ENCODE assay signal across 1 cellular context in genomic region chr3:58217209-58217811, GRCh38.
TF ChIP-seq lines count a peak whose summit lies in the region.

No MANE protein-coding gene starts in this region.

TF ChIP-seq in HepG2, 621 proteins besides CTCF, POLR2A, EP300 and RAD21 (continued from another document and continues in another):
- TF ChIP-seq LRRFIP1 (CRISPR knock-in tag; conservative IDR thresholded peaks at IDR 0.05) (no peak), ZNF337 (CRISPR knock-in tag; IDR thresholded peaks at IDR 0.05; ENCODE audit: borderline replicate concordance, low read depth) (no peak), ZNF737 (CRISPR knock-in tag; IDR thresholded peaks at IDR 0.05; ENCODE audit: borderline replicate concordance) (0 out of 2 replicates have a peak, but pooled peaks have one; percentile 41), ZNF543 (CRISPR knock-in tag; IDR thresholded peaks at IDR 0.05) (no peak), ZBTB25 (CRISPR knock-in tag; IDR thresholded peaks at IDR 0.05) (peak; percentile 58; the same call in 1 of the 2 replicates), ZNF136 (CRISPR knock-in tag; IDR thresholded peaks at IDR 0.05; ENCODE audit: low read depth) (no peak), ATF7-NPFF (CRISPR knock-in tag; IDR thresholded peaks at IDR 0.05; ENCODE audit: low read depth) (no peak), KDM5B (CRISPR knock-in tag; IDR thresholded peaks at IDR 0.05; ENCODE audit: borderline replicate concordance) (0 out of 2 replicates have a peak, but pooled peaks have one; percentile 43), ZNF580 (CRISPR knock-in tag; IDR thresholded peaks at IDR 0.05; ENCODE audit: borderline replicate concordance, low read depth) (peak; percentile 83; the same call in 1 of the 2 replicates), FIP1L1 (IDR thresholded peaks at IDR 0.05; ENCODE audit: borderline replicate concordance, insufficient read depth, low read depth, low read length) (no peak), ZNF629 (CRISPR knock-in tag; conservative IDR thresholded peaks at IDR 0.05) (0 out of 2 replicates have a peak, but pooled peaks have one; percentile 57), KAT8 (CRISPR knock-in tag; IDR thresholded peaks at IDR 0.05) (no peak), ZBTB20 (CRISPR knock-in tag; IDR thresholded peaks at IDR 0.05; ENCODE audit: borderline replicate concordance, low read depth) (no peak), JUN (CRISPR knock-in tag; IDR thresholded peaks at IDR 0.05) (peak; percentile 52; the same call in 1 of the 2 replicates), NR2F6 (IDR thresholded peaks at IDR 0.05) (peak; percentile 32; the same call in 1 of the 2 replicates), NR2F6 (CRISPR knock-in tag; IDR thresholded peaks at IDR 0.05) (peak; percentile 58), ZNF703 (CRISPR knock-in tag; IDR thresholded peaks at IDR 0.05; ENCODE audit: borderline replicate concordance) (no peak), GATAD1 (CRISPR knock-in tag; IDR thresholded peaks at IDR 0.05) (0 out of 2 replicates have a peak, but pooled peaks have one; percentile 37), ZNF34 (CRISPR knock-in tag; IDR thresholded peaks at IDR 0.05; ENCODE audit: borderline replicate concordance) (no peak), TAF15 (IDR thresholded peaks at IDR 0.05; ENCODE audit: low read depth, low read length, poor library complexity, severe bottlenecking) (no peak), MLX (CRISPR knock-in tag; IDR thresholded peaks at IDR 0.05) (no peak), NR1H2 (CRISPR knock-in tag; IDR thresholded peaks at IDR 0.05; ENCODE audit: borderline replicate concordance, low read depth) (no peak), RXRA (CRISPR knock-in tag; IDR thresholded peaks at IDR 0.05) (peak; percentile 75), ZNF407 (CRISPR knock-in tag; IDR thresholded peaks at IDR 0.05; ENCODE audit: not compliant biosample characterization) (no peak), KLF16 (CRISPR knock-in tag; IDR thresholded peaks at IDR 0.05) (peak; percentile 27 to 46; a peak in 1 of 4 replicates), KLF6 (CRISPR knock-in tag; IDR thresholded peaks at IDR 0.05) (no peak), SIN3A (IDR thresholded peaks at IDR 0.05; ENCODE audit: borderline replicate concordance, low read depth, low read length) (no peak), ZNF180 (CRISPR knock-in tag; IDR thresholded peaks at IDR 0.05; ENCODE audit: borderline replicate concordance, low read depth) (no peak), POLR2G (IDR thresholded peaks at IDR 0.05; ENCODE audit: low read depth, low read length) (no peak), HNF1B (CRISPR knock-in tag; IDR thresholded peaks at IDR 0.05) (peak; percentile 80), SRSF1 (optimal IDR thresholded peaks at IDR 0.05; ENCODE audit: low read depth, low read length) (no peak), SNAI1 (CRISPR knock-in tag; IDR thresholded peaks at IDR 0.05; ENCODE audit: borderline replicate concordance) (no peak), ZNF230 (CRISPR knock-in tag; IDR thresholded peaks at IDR 0.05) (no peak; the same call in 1 of the 2 replicates), GABPB1 (CRISPR knock-in tag; IDR thresholded peaks at IDR 0.05) (peak; percentile 32; the same call in 1 of the 2 replicates), ZNF615 (CRISPR knock-in tag; IDR thresholded peaks at IDR 0.05; ENCODE audit: borderline replicate concordance) (no peak), ZBTB8A (CRISPR knock-in tag; IDR thresholded peaks at IDR 0.05; ENCODE audit: borderline replicate concordance, low read depth) (no peak), TFDP1 (CRISPR knock-in tag; IDR thresholded peaks at IDR 0.05; ENCODE audit: borderline replicate concordance) (peak; percentile 14; the same call in 1 of the 2 replicates), PHF20 (CRISPR knock-in tag; IDR thresholded peaks at IDR 0.05) (no peak), U2AF1 (optimal IDR thresholded peaks at IDR 0.05; ENCODE audit: low read depth, low read length) (no peak), NPAS2 (CRISPR knock-in tag; IDR thresholded peaks at IDR 0.05; ENCODE audit: borderline replicate concordance) (no peak), HNF4A (CRISPR knock-in tag; IDR thresholded peaks at IDR 0.05) (peak; percentile 77), CCDC6 (CRISPR knock-in tag; IDR thresholded peaks at IDR 0.05) (no peak), ZMAT3 (CRISPR knock-in tag; conservative IDR thresholded peaks at IDR 0.05) (0 out of 2 replicates have a peak, but pooled peaks have one; percentile 43), ELF4 (CRISPR knock-in tag; IDR thresholded peaks at IDR 0.05; ENCODE audit: borderline replicate concordance) (no peak), MAX (IDR thresholded peaks at IDR 0.05) (peak; percentile 90), ZBTB2 (CRISPR knock-in tag; IDR thresholded peaks at IDR 0.05; ENCODE audit: low read depth) (0 out of 2 replicates have a peak, but pooled peaks have one; percentile 22), DPF2 (CRISPR knock-in tag; IDR thresholded peaks at IDR 0.05; ENCODE audit: borderline replicate concordance, low read depth) (no peak), ZNF780A (CRISPR knock-in tag; IDR thresholded peaks at IDR 0.05) (no peak), ZMYM3 (CRISPR knock-in tag; IDR thresholded peaks at IDR 0.05) (peak; percentile 81), REL (CRISPR knock-in tag; conservative IDR thresholded peaks at IDR 0.05) (0 out of 2 replicates have a peak, but pooled peaks have one; percentile 45), ADNP (CRISPR knock-in tag; IDR thresholded peaks at IDR 0.05) (no peak), ATM (IDR thresholded peaks at IDR 0.05; ENCODE audit: borderline replicate concordance) (no peak)
